Comparison of ENCODE assay signal across 12 cellular contexts in genomic region chr12:91111366-91112321, GRCh38. TPM values are rescaled to one million over a fixed set of nuclear protein-coding genes. Genes with fewer than 3 reads are reported as not detected.
DNase-seq lines count a peak whose midpoint lies in the region; ATAC-seq and TF ChIP-seq lines count a peak whose summit lies in the region.
"Had no signal": no experiment of that assay in that cellular context is flagged by ENCODE, and none has a peak within 500 bp of the region (broad histone marks: within the 10 kb centered on the region; RNA-seq: fewer than 3 reads in every experiment).

Gene LUM, minus strand, starts transcription at chr12:91111494. Its CDS starts 2,515 bp downstream, at chr12:91108979.

- H2BK15ac ChIP-seq in neuronal stem cell (ENCODE audit: low read length), result no peak within 1 kb of the TSS

- no peak within 1 kb of the TSS for H2BK5ac ChIP-seq in neuronal stem cell (ENCODE audit: low read length)

- no peak within 1 kb of the TSS for H2AK5ac ChIP-seq in neuronal stem cell (ENCODE audit: low read depth, low read length)

- WGBS in neuronal stem cell (ENCODE audit: extremely low coverage in 2 of 2, insufficient read length in 2 of 2, insufficient replicate concordance in 1 of 2), 2 donors, result no CpG with 5 or more reads among the region's 7 CpGs

- H3K4me3 ChIP-seq in AG04449 (ENCODE audit: low read depth, low read length) (peak within 1 kb of the TSS; percentile 58), fibroblast of pulmonary artery (replicated peaks; ENCODE audit: low read depth, low read length) (peak within 1 kb of the TSS; percentile 55), neuronal stem cell (ENCODE audit: low read length in 2 of 2) (peak within 1 kb of the TSS in 1 of 2 donors; percentile 19), WERI-Rb-1 (ENCODE audit: low read depth, low read length) (no peak within 1 kb of the TSS)

- ATAC-seq in GM19395 (IDR thresholded peaks at IDR 0.05; ENCODE audit: unreplicated experiment), result no peak

- H3K9ac ChIP-seq in neuronal stem cell (ENCODE audit: low read depth, low read length, poor library complexity), result peak within 1 kb of the TSS; percentile 50

- H3K27ac Mint-ChIP-seq in T-helper 2 cell treated with Interferon-gamma antibody and Interleukin-4, amounts not matched to agents 5 μg/mL and 100 μg/mL, for 36 hours, result no peak within 1 kb of the TSS
- H3K27ac Mint-ChIP-seq: CD14-positive monocyte had no signal

- no peaks in the 10 kb centered on the region for H3K9me3 ChIP-seq in neuronal stem cell (replicated peaks in 1 of 2; ENCODE audit: control insufficient read depth in 2 of 2, insufficient read depth in 1 of 2, low read depth in 1 of 2, low read length in 2 of 2)
- H3K9me3 ChIP-seq in WERI-Rb-1 (ENCODE audit: severe bottlenecking), result no peaks in the 10 kb centered on the region
- H3K9me3 ChIP-seq: neutrophil had no signal

- no peak within 1 kb of the TSS for H4K91ac ChIP-seq in neuronal stem cell (ENCODE audit: low read depth, low read length, poor library complexity)

- H3K4me2 ChIP-seq in neuronal stem cell (ENCODE audit: insufficient read depth, low read length, poor library complexity, severe bottlenecking), result no peak within 1 kb of the TSS

- peak within 1 kb of the TSS; percentile 78 for H2AFZ ChIP-seq in neuronal stem cell (ENCODE audit: low read length)

- DNase-seq in AG04449 (ENCODE audit: low read depth, low spot score) (peak; percentile 85), NCI-H526 treated with DMSO at 0.1 percent for 48 hours (lab: John Stamatoyannopoulos, UW) (peak; percentile 3), fibroblast of pulmonary artery (ENCODE audit: low read depth) (peak; percentile 60), neuronal stem cell (ENCODE audit: low spot score) (peak; percentile 6), WERI-Rb-1 (no peak), DMS153 treated with DMSO at 0.1 percent for 48 hours (lab: John Stamatoyannopoulos, UW; ENCODE audit: unreplicated experiment) (no peak)
- no peak for DNase-seq in T-helper 2 cell treated with Interferon-gamma antibody and Interleukin-4, amounts not matched to agents 5 μg/mL and 100 μg/mL, for 36 hours (ENCODE audit: low spot score)
- DNase-seq: activated effector memory CD4-positive, alpha-beta T cell treated with anti-CD3 and anti-CD28 coated beads, Interleukin-2, amount 50 U/mL, for 16 hours; NCI-H1417 had no signal

- no peaks in the 10 kb centered on the region for H3K27me3 Mint-ChIP-seq in T-helper 2 cell treated with Interferon-gamma antibody and Interleukin-4, amounts not matched to agents 5 μg/mL and 100 μg/mL, for 36 hours (ENCODE audit: low read depth)

- H3K4me1 Mint-ChIP-seq in T-helper 2 cell treated with Interferon-gamma antibody and Interleukin-4, amounts not matched to agents 5 μg/mL and 100 μg/mL, for 36 hours (ENCODE audit: low read depth), result no peaks in the 10 kb centered on the region
- H3K4me1 Mint-ChIP-seq: CD14-positive monocyte had no signal

- no peaks in the 10 kb centered on the region for H3K79me1 ChIP-seq in neuronal stem cell (ENCODE audit: low read depth, low read length)

- H3K4ac ChIP-seq in neuronal stem cell (ENCODE audit: low read length), result no peak within 1 kb of the TSS

- H3K36me3 ChIP-seq in neuronal stem cell (replicated peaks in 1 of 2; ENCODE audit: control insufficient read depth in 2 of 2, insufficient read depth in 2 of 2, low read length in 2 of 2) (no peaks in the 10 kb centered on the region), WERI-Rb-1 (no peaks in the 10 kb centered on the region)
- H3K36me3 ChIP-seq: neutrophil had no signal

- H3K4me3 Mint-ChIP-seq in T-helper 2 cell treated with Interferon-gamma antibody and Interleukin-4, amounts not matched to agents 5 μg/mL and 100 μg/mL, for 36 hours, result no peak within 1 kb of the TSS
- H3K4me3 Mint-ChIP-seq: CD14-positive monocyte had no signal

- no peak within 1 kb of the TSS for H3K14ac ChIP-seq in neuronal stem cell (ENCODE audit: low read length)

- H3K27ac ChIP-seq in neuronal stem cell (replicated peaks; ENCODE audit: low read length), result no peak within 1 kb of the TSS
- no peak within 1 kb of the TSS for H3K27ac ChIP-seq in WERI-Rb-1
- H3K27ac ChIP-seq: neutrophil had no signal

- H4K8ac ChIP-seq in neuronal stem cell (ENCODE audit: low read depth, low read length), result no peak within 1 kb of the TSS

- CTCF ChIA-PET in AG04449 (lab: Yijun Ruan, JAX), result interaction anchor here (0.8 to 5.3 kb wide), 17 partner anchors 11 to 253 kb away, joined by 3 to 67 read pairs (median 5); no protein-coding TSS in a partner anchor

- H3K27me3 ChIP-seq in neuronal stem cell (ENCODE audit: control insufficient read depth in 3 of 3, insufficient read depth in 3 of 3, low read depth in 1 of 3, low read length in 3 of 3) (no peaks in the 10 kb centered on the region), WERI-Rb-1 (ENCODE audit: insufficient read depth, low read depth, severe bottlenecking) (no peaks in the 10 kb centered on the region)
- H3K27me3 ChIP-seq: neutrophil had no signal

- POLR2A ChIA-PET in AG04449 (lab: Yijun Ruan, JAX), result interaction anchor here (0.7 to 1.2 kb wide), 2 partner anchors 11 to 28 kb away, joined by 3 to 6 read pairs; no protein-coding TSS in a partner anchor

- H2BK120ac ChIP-seq in neuronal stem cell (ENCODE audit: low read depth, low read length), result no peak within 1 kb of the TSS

- no peak within 1 kb of the TSS for H3K18ac ChIP-seq in neuronal stem cell (ENCODE audit: low read length)

- TF ChIP-seq CTCF in AG04449 (IDR thresholded peaks at IDR 0.05; ENCODE audit: insufficient read depth, low read length, missing control alignments), result no peak
- TF ChIP-seq CTCF in fibroblast of pulmonary artery (IDR thresholded peaks at IDR 0.05; ENCODE audit: low read length, missing control alignments), result no peak
- TF ChIP-seq CTCF in WERI-Rb-1 (IDR thresholded peaks at IDR 0.05; ENCODE audit: low read depth, low read length), result no peak

- no peak within 1 kb of the TSS for H2BK12ac ChIP-seq in neuronal stem cell (ENCODE audit: low read length)

- no peaks in the 10 kb centered on the region for H3K36me3 Mint-ChIP-seq in T-helper 2 cell treated with Interferon-gamma antibody and Interleukin-4, amounts not matched to agents 5 μg/mL and 100 μg/mL, for 36 hours (ENCODE audit: low read depth)
- H3K36me3 Mint-ChIP-seq: CD14-positive monocyte had no signal

- no peaks in the 10 kb centered on the region for H3K9me3 Mint-ChIP-seq in T-helper 2 cell treated with Interferon-gamma antibody and Interleukin-4, amounts not matched to agents 5 μg/mL and 100 μg/mL, for 36 hours
- H3K9me3 Mint-ChIP-seq: CD14-positive monocyte had no signal

- no peak within 1 kb of the TSS for H3K23ac ChIP-seq in neuronal stem cell (ENCODE audit: low read depth, low read length, poor library complexity)

- peaks cover 5 to 7% of the 10 kb centered on the region in 2 donors for H3K4me1 ChIP-seq in neuronal stem cell (ENCODE audit: control insufficient read depth in 2 of 2, insufficient read depth in 1 of 2, low read depth in 1 of 2, low read length in 2 of 2)

RNA-seq across cellular contexts. Expression of gene LUM, which starts in this region (rescaled TPM):
- polyA plus RNA-seq in neuronal stem cell (2013, experiment 1 of 2), result 0.81 TPM
- polyA plus RNA-seq in neuronal stem cell (2013, experiment 2 of 2), result 1.2 TPM
- polyA plus RNA-seq: CD14-positive monocyte had no signal

Comparison
In these comparisons a context has a peak if more than half of its experiments do, and no peak if none do; other contexts are left out.
1. DNase-seq: peak in AG04449 (single experiment), NCI-H526 treated with DMSO at 0.1 percent for 48 hours (single experiment), fibroblast of pulmonary artery (single experiment) and neuronal stem cell (single experiment); none in T-helper 2 cell treated with Interferon-gamma antibody and Interleukin-4, amounts not matched to agents 5 μg/mL and 100 μg/mL, for 36 hours (single experiment), WERI-Rb-1 (single experiment) and DMS153 treated with DMSO at 0.1 percent for 48 hours (single experiment).